Comparison of ENCODE assay signal across 19 cellular contexts in the genomic region with DNA sequence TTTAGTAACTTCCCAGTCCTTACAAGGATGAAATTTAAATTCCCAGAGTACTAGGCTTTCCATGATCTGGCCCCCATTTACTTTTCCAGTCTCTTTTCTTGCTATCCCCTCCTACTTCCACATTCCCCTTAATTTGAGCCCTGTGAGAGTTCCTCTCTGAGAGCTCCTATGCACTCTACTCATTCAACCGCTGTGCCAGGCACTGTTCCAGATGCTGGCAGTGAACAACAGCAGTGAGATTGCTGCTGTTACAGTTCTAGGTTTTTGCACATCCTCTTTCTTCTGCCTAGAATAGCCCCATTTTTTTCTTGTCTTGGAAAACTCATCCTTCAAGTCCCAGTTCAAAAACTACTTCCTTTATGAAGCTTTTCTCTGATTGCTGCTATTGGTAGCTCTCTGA.
"Had no signal": no experiment of that assay in that cellular context is flagged by ENCODE, and none has a peak within 500 bp of the region (broad histone marks: within the 10 kb centered on the region; RNA-seq: fewer than 3 reads in every experiment).

No MANE protein-coding gene starts in this region.

- H3K36me3 ChIP-seq: uterus had no signal

- ATAC-seq: activated T-cell treated with anti-CD3 and anti-CD28 coated beads, Interleukin-2, amount 50 U/mL, for 72 hours; gastrocnemius medialis had no signal

- H3K9me3 ChIP-seq: gastrocnemius medialis, heart right ventricle, SK-N-SH, tibial nerve, uterus had no signal

- H3K4me1 ChIP-seq: gastrocnemius medialis, heart right ventricle, uterus had no signal

- H3K9me3 Mint-ChIP-seq: activated CD4-positive, alpha-beta memory T cell treated with anti-CD3 and anti-CD28 coated beads for 36 hours; activated naive CD8-positive, alpha-beta T cell treated with anti-CD3 and anti-CD28 coated beads, Interleukin-2, amount 10 ng/mL, durations not matched to agents 7 days and 5 days; activated T-cell treated with anti-CD3 and anti-CD28 coated beads, Interleukin-2, amount 50 U/mL, for 72 hours; nephron had no signal

- H3K4me3 ChIP-seq: gastrocnemius medialis, heart right ventricle, tibial nerve, uterus had no signal

- H3K27me3 Mint-ChIP-seq: activated CD4-positive, alpha-beta memory T cell treated with anti-CD3 and anti-CD28 coated beads for 36 hours; activated naive CD8-positive, alpha-beta T cell treated with anti-CD3 and anti-CD28 coated beads, Interleukin-2, amount 10 ng/mL, durations not matched to agents 7 days and 5 days had no signal

- H3K4me2 ChIP-seq: SK-N-SH had no signal

- H3K9ac ChIP-seq: SK-N-SH had no signal

- DNase-seq: activated CD4-positive, alpha-beta memory T cell treated with anti-CD3 and anti-CD28 coated beads for 36 hours; activated gamma-delta T cell; activated naive CD8-positive, alpha-beta T cell treated with anti-CD3 and anti-CD28 coated beads, Interleukin-2, amount 10 ng/mL, durations not matched to agents 7 days and 5 days; activated T-cell treated with anti-CD3 and anti-CD28 coated beads, Interleukin-2, amount 50 U/mL, for 72 hours; brain microvascular endothelial cell; cerebellar nuclear complex; dermis blood vessel endothelial cell; gastrocnemius medialis; islet precursor cell; mesenchymal stem cell; SK-N-SH; stimulated activated naive CD4-positive, alpha-beta T cell; T-helper 1 cell; uterus; WERI-Rb-1 had no signal

- H3K4me1 Mint-ChIP-seq: activated naive CD8-positive, alpha-beta T cell treated with anti-CD3 and anti-CD28 coated beads, Interleukin-2, amount 10 ng/mL, durations not matched to agents 7 days and 5 days; nephron had no signal

- H3K27ac ChIP-seq: brain microvascular endothelial cell, epithelial cell of prostate, gastrocnemius medialis, heart right ventricle, tibial nerve, uterus, WERI-Rb-1 had no signal

- H3K27me3 ChIP-seq: brain microvascular endothelial cell, gastrocnemius medialis, heart right ventricle, tibial nerve, uterus had no signal

- H3K4me3 Mint-ChIP-seq: activated CD4-positive, alpha-beta memory T cell treated with anti-CD3 and anti-CD28 coated beads for 36 hours; activated naive CD8-positive, alpha-beta T cell treated with anti-CD3 and anti-CD28 coated beads, Interleukin-2, amount 10 ng/mL, durations not matched to agents 7 days and 5 days; activated T-cell treated with anti-CD3 and anti-CD28 coated beads, Interleukin-2, amount 50 U/mL, for 72 hours; nephron had no signal

- H3K27ac Mint-ChIP-seq: activated CD4-positive, alpha-beta memory T cell treated with anti-CD3 and anti-CD28 coated beads for 36 hours; activated naive CD8-positive, alpha-beta T cell treated with anti-CD3 and anti-CD28 coated beads, Interleukin-2, amount 10 ng/mL, durations not matched to agents 7 days and 5 days; activated T-cell treated with anti-CD3 and anti-CD28 coated beads, Interleukin-2, amount 50 U/mL, for 72 hours; nephron had no signal
